ENCODE assay signal across 8 cellular contexts in the genomic region with DNA sequence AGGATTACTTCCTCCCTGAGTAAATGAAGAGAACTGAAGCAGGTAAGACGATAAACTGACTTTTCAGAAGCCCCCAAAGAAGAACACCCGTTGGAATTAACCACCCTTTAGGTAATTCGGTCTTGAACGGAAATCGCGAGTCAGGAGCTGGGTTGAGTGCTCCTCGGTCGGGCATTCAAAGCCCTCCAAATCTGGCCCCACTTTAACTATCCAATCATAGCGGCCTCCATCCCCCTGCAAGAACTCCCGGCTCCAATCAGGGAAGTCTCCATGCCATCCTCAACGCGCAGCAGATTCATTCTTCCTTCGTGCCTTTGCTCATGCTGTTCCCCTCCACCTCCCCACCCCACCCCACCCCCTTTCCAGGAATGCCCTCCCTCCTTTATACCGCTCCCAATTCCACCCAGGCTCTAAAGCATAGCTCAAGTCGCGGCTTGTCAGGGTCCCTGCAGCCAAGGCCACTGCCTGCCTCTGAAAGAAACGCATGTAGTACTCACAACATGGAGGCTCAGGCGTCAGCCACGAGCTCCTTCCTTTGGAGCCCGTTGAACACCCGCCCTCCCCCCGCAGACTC. TPM values are rescaled to one million over a fixed set of nuclear protein-coding genes. Genes with fewer than 3 reads are reported as not detected.
DNase-seq lines count a peak whose midpoint lies in the region; FAIRE-seq and TF ChIP-seq lines count a peak whose summit lies in the region.

No MANE protein-coding gene starts in this region.

- no peak for TF ChIP-seq POLR2A in lower leg skin (IDR thresholded peaks at IDR 0.05)

- H3K79me2 ChIP-seq in ACC112 (ENCODE audit: control insufficient read depth, insufficient read depth, low read length, unreplicated experiment): peaks cover 45% of the 10 kb centered on the region

- FAIRE-seq in GM18507 (lab: Jason Lieb, UNC): peak; percentile 73

- TF ChIP-seq CTCF in lower leg skin (IDR thresholded peaks at IDR 0.05): no peak

- H3K27ac ChIP-seq in ACC112 (ENCODE audit: low read depth, low read length): peak overlapping the region; percentile 64

- H3K27me3 ChIP-seq in ACC112 (ENCODE audit: insufficient read depth, low read length): no peaks in the 10 kb centered on the region

- intact Hi-C loops in lower leg skin (cut with DNase I; ENCODE audit: low total_unique reads): no loop called here

- no peaks in the 10 kb centered on the region for H3K36me3 ChIP-seq in ACC112 (ENCODE audit: insufficient read depth, low read length)

- H3K4me1 ChIP-seq in ACC112 (ENCODE audit: control insufficient read depth, insufficient read depth, low read length, unreplicated experiment): peaks cover 25% of the 10 kb centered on the region

- peak overlapping the region; percentile 97 for H2AFZ ChIP-seq in ACC112 (ENCODE audit: low read length, unreplicated experiment)

- 0 to 1% methylated on average over 22 of the region's 22 CpGs for WGBS in lower leg skin, 2 donors

- H3K4me3 ChIP-seq in ACC112 (ENCODE audit: low read depth, low read length) (peak overlapping the region; percentile 82), lower leg skin (ENCODE audit: low read depth, poor library complexity, severe bottlenecking) (peak overlapping the region; percentile 62)

- no peak for DNase-seq in GM18507 (ENCODE audit: extremely low spot score, insufficient read length, low read depth)
- peak; percentile 81 for DNase-seq in NCI-H2227 (lab: John Stamatoyannopoulos, UW; ENCODE audit: unreplicated experiment)
- DNase-seq in activated CD4-positive, alpha-beta T cell treated with anti-CD3 and anti-CD28 coated beads for 48 hours: peak; percentile 48
- DNase-seq in ecto neural progenitor cell (ENCODE audit: low spot score): peak; percentile 82
- peak; percentile 41 to 85 for DNase-seq in lower leg skin (ENCODE audit: low spot score in 2 of 2)
- DNase-seq in stimulated activated CD8-positive, alpha-beta memory T cell treated with anti-CD3 and anti-CD28 coated beads, Interleukin-12 subunit alpha, Interleukin-12 subunit beta, amount 100 ng/mL, for 1 hour (ENCODE audit: low read depth): peak; percentile 1
- no peak for DNase-seq in mesenteric fat pad (ENCODE audit: low spot score)

RNA-seq across cellular contexts. Expression of gene RFX7, which starts 0.6 kb away (rescaled TPM):
- total RNA-seq in lower leg skin: 10 to 100 TPM; 11.1 to 15.1 (median 12.7) TPM
- total RNA-seq in mesenteric fat pad: 13.1 TPM

Comparison
In these comparisons a context has a peak if more than half of its experiments do, and no peak if none do; other contexts are left out.
1. DNase-seq: peak in NCI-H2227 (single experiment), activated CD4-positive, alpha-beta T cell treated with anti-CD3 and anti-CD28 coated beads for 48 hours (single experiment), ecto neural progenitor cell (single experiment), lower leg skin (2 of 2) and stimulated activated CD8-positive, alpha-beta memory T cell treated with anti-CD3 and anti-CD28 coated beads, Interleukin-12 subunit alpha, Interleukin-12 subunit beta, amount 100 ng/mL, for 1 hour (single experiment); none in GM18507 (single experiment) and mesenteric fat pad (single experiment).